20 cellular contexts compared by ENCODE assay signal in genomic region chr13:112346899-112347229, GRCh38. TPM values are rescaled to one million over a fixed set of nuclear protein-coding genes. Genes with fewer than 3 reads are reported as not detected.
A peak's percentile ranks its signal among the peaks of the same experiment; 100 is the strongest.
DNase-seq lines count a peak whose midpoint lies in the region; ATAC-seq and FAIRE-seq lines count a peak whose summit lies in the region.
"Had no signal": no experiment of that assay in that cellular context is flagged by ENCODE, and none has a peak within 500 bp of the region (broad histone marks: within the 10 kb centered on the region; RNA-seq: fewer than 3 reads in every experiment).

No MANE protein-coding gene starts in this region.

- DNase-seq in NCI-H2227 (lab: John Stamatoyannopoulos, UW; ENCODE audit: unreplicated experiment): peak; percentile 4
- DNase-seq in NCI-H2227 treated with DMSO at 0.1 percent for 48 hours (lab: John Stamatoyannopoulos, UW): no peak
- peak; percentile 99 for DNase-seq in NCI-H69 (lab: John Stamatoyannopoulos, UW)
- no peak for DNase-seq in frontal cortex (ENCODE audit: low spot score in 2 of 2)
- DNase-seq: CD8-positive, alpha-beta memory T cell; MV-4-11; NCI-H446 treated with DMSO at 0.1 percent for 48 hours had no signal

- H3K36me3 ChIP-seq in iPS-20b (ENCODE audit: insufficient read depth, low read depth, low read length): no peaks in the 10 kb centered on the region
- H3K36me3 ChIP-seq: BLaER1 treated with 17β-estradiol and CSF1 and Interleukin-3, amounts not matched to agents 10 nM and 100 nM had no signal

- H3K9me3 ChIP-seq in iPS-20b (ENCODE audit: insufficient read depth, low read depth, low read length): no peaks in the 10 kb centered on the region
- H3K9me3 ChIP-seq: BLaER1 treated with 17β-estradiol and CSF1 and Interleukin-3, amounts not matched to agents 10 nM and 100 nM had no signal

- no peak for ATAC-seq in GM21576 (IDR thresholded peaks at IDR 0.05; ENCODE audit: unreplicated experiment)
- no peak for ATAC-seq in HG02885 (IDR thresholded peaks at IDR 0.05; ENCODE audit: poor library complexity, unreplicated experiment)
- no peak for ATAC-seq in GM21390 (IDR thresholded peaks at IDR 0.05; ENCODE audit: unreplicated experiment)
- ATAC-seq: Panc1 had no signal

- H3K4me3 ChIP-seq in iPS-20b (ENCODE audit: low read length): peak overlapping the region; percentile 37; the same call in 1 of the 2 replicates
- H3K4me3 ChIP-seq: BLaER1 treated with 17β-estradiol and CSF1 and Interleukin-3, amounts not matched to agents 10 nM and 100 nM; K562 had no signal

- FAIRE-seq in frontal cortex (lab: Jason Lieb, UNC): no peak
- FAIRE-seq: A204.1, D721Med, HTR-8/SVneo, K562 had no signal

- H3K27ac ChIP-seq in iPS-20b (ENCODE audit: low read length): no peak overlapping the region
- H3K27ac ChIP-seq: BLaER1 treated with 17β-estradiol and CSF1 and Interleukin-3, amounts not matched to agents 10 nM and 100 nM; HL-60 had no signal

- peaks cover 40% of the 10 kb centered on the region for H3K4me1 ChIP-seq in iPS-20b (ENCODE audit: insufficient read depth, low read length)

- H3K9ac ChIP-seq in iPS-20b (ENCODE audit: low read depth, low read length): no peak overlapping the region
- H3K9ac ChIP-seq: BLaER1 treated with 17β-estradiol and CSF1 and Interleukin-3, amounts not matched to agents 10 nM and 100 nM had no signal

- H3K27me3 ChIP-seq in iPS-20b (ENCODE audit: insufficient read depth, low read length): peaks cover 81% of the 10 kb centered on the region

RNA-seq across cellular contexts. Expression of gene SPACA7, which starts 29.3 kb away (rescaled TPM):
- total RNA-seq in frontal cortex: not detected
- total RNA-seq: CD8-positive, alpha-beta memory T cell; G401; K562; SK-MEL-5 had no signal

Comparison
In these comparisons a context has a peak if more than half of its experiments do, and no peak if none do; other contexts are left out.
1. DNase-seq: peak in NCI-H2227 (single experiment) and NCI-H69 (single experiment); none in NCI-H2227 treated with DMSO at 0.1 percent for 48 hours (single experiment) and frontal cortex (0 of 2).